10 cellular contexts compared by ENCODE assay signal in genomic region chr19:2035590-2035991, GRCh38. TPM values are rescaled to one million over a fixed set of nuclear protein-coding genes. Genes with fewer than 3 reads are reported as not detected.
DNase-seq lines count a peak whose midpoint lies in the region; ATAC-seq and TF ChIP-seq lines count a peak whose summit lies in the region.
"Had no signal": no experiment of that assay in that cellular context is flagged by ENCODE, and none has a peak within 500 bp of the region (broad histone marks: within the 10 kb centered on the region; RNA-seq: fewer than 3 reads in every experiment).

No MANE protein-coding gene starts in this region.

- H3K36me3 Mint-ChIP-seq in natural killer cell (no peaks in the 10 kb centered on the region), WTC11 (0 out of 2 replicates have a peak, but pooled peaks cover 6% of the 10 kb centered on the region)
- no peaks in the 10 kb centered on the region for H3K36me3 Mint-ChIP-seq in natural killer cell treated with Interleukin-12 subunit alpha and Interleukin-12 subunit beta and Interleukin-15 and Interleukin-18, amount 100 ng/mL, for 72 hours

- TF ChIP-seq CTCF in natural killer cell (IDR thresholded peaks at IDR 0.05): no peak
- TF ChIP-seq CTCF in WTC11 (IDR thresholded peaks at IDR 0.05): no peak
- TF ChIP-seq CTCF in GM13976 (IDR thresholded peaks at IDR 0.05; ENCODE audit: borderline replicate concordance, control extremely low read depth, extremely low read depth, insufficient read depth, missing control alignments): no peak

- H3K9me3 Mint-ChIP-seq in natural killer cell: no peaks in the 10 kb centered on the region
- H3K9me3 Mint-ChIP-seq in natural killer cell treated with Interleukin-12 subunit alpha and Interleukin-12 subunit beta and Interleukin-15 and Interleukin-18, amount 100 ng/mL, for 72 hours: no peaks in the 10 kb centered on the region
- H3K9me3 Mint-ChIP-seq in WTC11: 0 out of 2 replicates have a peak, but pooled peaks cover 4% of the 10 kb centered on the region

- ATAC-seq in natural killer cell: no peak
- ATAC-seq in natural killer cell treated with Interleukin-12 subunit alpha and Interleukin-12 subunit beta and Interleukin-15 and Interleukin-18, amount 100 ng/mL, for 72 hours: no peak
- ATAC-seq in WTC11: no peak; the same call in 1 of the 2 replicates
- ATAC-seq in left colon: no peak

- POLR2A ChIA-PET in WTC11 (lab: Charles Lee): interaction anchor here (0.8 to 2.4 kb wide), 4 partner anchors 10 to 16 kb away, joined by 3 to 17 read pairs (median 7); no protein-coding TSS in a partner anchor

- peaks cover 19 to 33% of the 10 kb centered on the region in 2 donors for H3K4me1 Mint-ChIP-seq in natural killer cell
- peaks cover 15 to 24% of the 10 kb centered on the region in 2 donors for H3K4me1 Mint-ChIP-seq in natural killer cell treated with Interleukin-12 subunit alpha and Interleukin-12 subunit beta and Interleukin-15 and Interleukin-18, amount 100 ng/mL, for 72 hours (ENCODE audit: low read depth in 2 of 2)
- H3K4me1 Mint-ChIP-seq in WTC11: peaks cover 17% of the 10 kb centered on the region

- intact Hi-C loops in natural killer cell (cut with micrococcal nuclease): no loop called here
- intact Hi-C loops in left colon (cut with DNase I, micrococcal nuclease): no loop called here

- H3K27ac Mint-ChIP-seq in natural killer cell: peak overlapping the region; percentile 58 to 81
- no peak overlapping the region for H3K27ac Mint-ChIP-seq in natural killer cell treated with Interleukin-12 subunit alpha and Interleukin-12 subunit beta and Interleukin-15 and Interleukin-18, amount 100 ng/mL, for 72 hours
- H3K27ac Mint-ChIP-seq in WTC11: peak overlapping the region; percentile 96

- CTCF ChIA-PET in WTC11 (lab: Charles Lee): interaction anchor here (0.5 to 2.2 kb wide), 11 partner anchors 9 to 198 kb away, joined by 3 to 14 read pairs (median 5); partner anchors contain the start of genes MKNK2 and MOB3A

- DNase-seq in natural killer cell (no peak), WTC11 (ENCODE audit: low spot score) (peak; percentile 45), left colon (peak; percentile 25 to 42), NCI-H82 (lab: John Stamatoyannopoulos, UW) (no peak), NCI-H2029 (lab: John Stamatoyannopoulos, UW) (no peak), GM13976 (ENCODE audit: low spot score) (no peak)
- no peak for DNase-seq in natural killer cell treated with Interleukin-12 subunit alpha and Interleukin-12 subunit beta and Interleukin-15 and Interleukin-18, amount 100 ng/mL, for 72 hours (ENCODE audit: low spot score)
- no peak for DNase-seq in activated CD4-positive, CD25-positive, alpha-beta regulatory T cell (lab: John Stamatoyannopoulos, UW)
- DNase-seq: DMS153, NCI-H2171 treated with DMSO at 0.1 percent for 48 hours had no signal

- no peaks in the 10 kb centered on the region for H3K27me3 Mint-ChIP-seq in natural killer cell (ENCODE audit: low read depth in 2 of 2)
- peaks cover 0 to 3% of the 10 kb centered on the region in 2 donors for H3K27me3 Mint-ChIP-seq in natural killer cell treated with Interleukin-12 subunit alpha and Interleukin-12 subunit beta and Interleukin-15 and Interleukin-18, amount 100 ng/mL, for 72 hours
- H3K27me3 Mint-ChIP-seq in WTC11 (ENCODE audit: low read depth): peaks cover 2% of the 10 kb centered on the region; the same call in 1 of the 2 replicates

- H3K4me3 Mint-ChIP-seq in natural killer cell: peak overlapping the region; percentile 45
- no peak overlapping the region for H3K4me3 Mint-ChIP-seq in natural killer cell treated with Interleukin-12 subunit alpha and Interleukin-12 subunit beta and Interleukin-15 and Interleukin-18, amount 100 ng/mL, for 72 hours
- H3K4me3 Mint-ChIP-seq in WTC11: peak overlapping the region; percentile 6; the same call in 1 of the 2 replicates

- in situ Hi-C loops in GM13976 (cut with MboI; ENCODE audit: low sequenced_read_pairs, unreplicated experiment): no loop called here

TF ChIP-seq in WTC11, 78 proteins besides CTCF, POLR2A, EP300 and RAD21:
- no peak for TF ChIP-seq ZNF317 (CRISPR knock-in tag; IDR thresholded peaks at IDR 0.05; ENCODE audit: borderline replicate concordance, low read depth)
- TF ChIP-seq E2F1 (CRISPR knock-in tag; IDR thresholded peaks at IDR 0.05): 0 out of 2 replicates have a peak, but pooled peaks have one; percentile 34

RNA-seq across cellular contexts. Expression of gene MKNK2, which starts 15.5 kb away (rescaled TPM):
- 100 to 1,000 TPM; 259 to 389 (median 322) TPM for total RNA-seq in natural killer cell
- total RNA-seq in natural killer cell treated with Interleukin-12 subunit alpha and Interleukin-12 subunit beta and Interleukin-15 and Interleukin-18, amount 100 ng/mL, for 72 hours: 100 to 1,000 TPM; 303 to 308 TPM
- 150 to 165 TPM (median 163 TPM) in 3 replicates for total RNA-seq in WTC11 (2021)
- 100 to 1,000 TPM; 242 to 319 TPM for total RNA-seq in left colon

RNA-seq across cellular contexts. Expression of gene BTBD2, which starts 20.1 kb away (rescaled TPM):
- total RNA-seq in natural killer cell (10 to 100 TPM; 47.6 to 57.0 (median 53.4) TPM), WTC11 (2021) (106 to 148 TPM (median 145 TPM) in 3 replicates), left colon (10 to 100 TPM; 73.1 to 73.7 TPM)
- total RNA-seq in natural killer cell treated with Interleukin-12 subunit alpha and Interleukin-12 subunit beta and Interleukin-15 and Interleukin-18, amount 100 ng/mL, for 72 hours: 10 to 100 TPM; 19.9 to 23.0 TPM

Comparison
In these comparisons a context has a peak if more than half of its experiments do, and no peak if none do; other contexts are left out.
1. H3K27ac Mint-ChIP-seq: peak in natural killer cell (2 of 2) and WTC11 (single experiment); none in natural killer cell treated with Interleukin-12 subunit alpha and Interleukin-12 subunit beta and Interleukin-15 and Interleukin-18, amount 100 ng/mL, for 72 hours (0 of 2).
2. DNase-seq: peak in WTC11 (single experiment) and left colon (2 of 2); none in natural killer cell (single experiment), natural killer cell treated with Interleukin-12 subunit alpha and Interleukin-12 subunit beta and Interleukin-15 and Interleukin-18, amount 100 ng/mL, for 72 hours (single experiment), NCI-H82 (single experiment), NCI-H2029 (single experiment), activated CD4-positive, CD25-positive, alpha-beta regulatory T cell (0 of 4) and GM13976 (single experiment).